ENCODE assay signal across 9 cellular contexts in genomic region chr15:67024998-67025368, GRCh38. TPM values are rescaled to one million over a fixed set of nuclear protein-coding genes. Genes with fewer than 3 reads are reported as not detected.
A peak's percentile ranks its signal among the peaks of the same experiment; 100 is the strongest.
DNase-seq lines count a peak whose midpoint lies in the region; ATAC-seq and FAIRE-seq lines count a peak whose summit lies in the region.
"Had no signal": no experiment of that assay in that cellular context is flagged by ENCODE, and none has a peak within 500 bp of the region (broad histone marks: within the 10 kb centered on the region; RNA-seq: fewer than 3 reads in every experiment).

No MANE protein-coding gene starts in this region.

- H3K36me3 Mint-ChIP-seq in activated CD4-positive, alpha-beta T cell treated with anti-CD3 and anti-CD28 coated beads, Interleukin-2, amount 10 ng/mL, durations not matched to agents 24 days and 14 days (ENCODE audit: low read depth): no peaks in the 10 kb centered on the region

- no peak for DNase-seq in activated CD4-positive, alpha-beta T cell treated with anti-CD3 and anti-CD28 coated beads, Interleukin-2, amount 10 ng/mL, durations not matched to agents 24 days and 14 days
- no peak for DNase-seq in activated CD4-positive, alpha-beta T cell treated with anti-CD3 and anti-CD28 coated beads for 4 hours
- no peak for DNase-seq in adipocyte (ENCODE audit: low read depth)
- DNase-seq in HTR-8/SVneo (ENCODE audit: insufficient read length, low spot score): no peak
- DNase-seq: NCI-H1436 had no signal

- H3K4me1 ChIP-seq in adipocyte (ENCODE audit: control insufficient read depth, insufficient read depth, low read length): peaks cover 42% of the 10 kb centered on the region

- no peak for FAIRE-seq in HTR-8/SVneo (lab: Jason Lieb, UNC)

- H3K9me3 Mint-ChIP-seq in activated CD4-positive, alpha-beta T cell treated with anti-CD3 and anti-CD28 coated beads, Interleukin-2, amount 10 ng/mL, durations not matched to agents 24 days and 14 days: no peaks in the 10 kb centered on the region

- no peaks in the 10 kb centered on the region for H3K9me3 ChIP-seq in adipocyte (ENCODE audit: control insufficient read depth, low read length)

- H3K4me1 Mint-ChIP-seq in activated CD4-positive, alpha-beta T cell treated with anti-CD3 and anti-CD28 coated beads, Interleukin-2, amount 10 ng/mL, durations not matched to agents 24 days and 14 days: peaks cover 28% of the 10 kb centered on the region

- H3K9ac ChIP-seq in adipocyte (ENCODE audit: low read length): peak overlapping the region; percentile 64

- ATAC-seq in GM18511 (IDR thresholded peaks at IDR 0.05; ENCODE audit: unreplicated experiment) (no peak), HG03135 (IDR thresholded peaks at IDR 0.05; ENCODE audit: unreplicated experiment) (no peak)

- intact Hi-C loops in activated CD4-positive, alpha-beta T cell treated with anti-CD3 and anti-CD28 coated beads, Interleukin-2, amount 10 ng/mL, durations not matched to agents 24 days and 14 days (cut with micrococcal nuclease): loop anchor here (1.0 to 5.0 kb wide), 5 partner anchors 14 to 216 kb away; partner anchors contain the start of gene SMAD3

- no peaks in the 10 kb centered on the region for H3K36me3 ChIP-seq in adipocyte (ENCODE audit: control insufficient read depth, insufficient read depth, low read length, severe bottlenecking)

- peak overlapping the region; percentile 64 for H3K27ac Mint-ChIP-seq in activated CD4-positive, alpha-beta T cell treated with anti-CD3 and anti-CD28 coated beads, Interleukin-2, amount 10 ng/mL, durations not matched to agents 24 days and 14 days

- peaks cover 2% of the 10 kb centered on the region for H3K27me3 Mint-ChIP-seq in activated CD4-positive, alpha-beta T cell treated with anti-CD3 and anti-CD28 coated beads, Interleukin-2, amount 10 ng/mL, durations not matched to agents 24 days and 14 days

- no peak overlapping the region for H3K4me3 ChIP-seq in adipocyte (ENCODE audit: low read length)

- H3K27ac ChIP-seq in layer of hippocampus (ENCODE audit: low read depth, low read length): peak overlapping the region; percentile 35
- H3K27ac ChIP-seq in temporal lobe (ENCODE audit: low read depth, low read length): peak overlapping the region; percentile 54

- H3K27me3 ChIP-seq in adipocyte (replicated peaks; ENCODE audit: control insufficient read depth, insufficient read depth, low read length): no peaks in the 10 kb centered on the region
- no peaks in the 10 kb centered on the region for H3K27me3 ChIP-seq in layer of hippocampus (ENCODE audit: control insufficient read depth, insufficient read depth, low read length)

- peak overlapping the region; percentile 49 for H3K4me3 Mint-ChIP-seq in activated CD4-positive, alpha-beta T cell treated with anti-CD3 and anti-CD28 coated beads, Interleukin-2, amount 10 ng/mL, durations not matched to agents 24 days and 14 days

RNA-seq across cellular contexts. Expression of gene SMAD3, which starts 40.4 kb away (rescaled TPM):
- 59.9 and 61.6 TPM in 2 replicates for total RNA-seq in activated CD4-positive, alpha-beta T cell treated with anti-CD3 and anti-CD28 coated beads, Interleukin-2, amount 10 ng/mL, durations not matched to agents 24 days and 14 days
- 3.4 TPM for total RNA-seq in temporal lobe

Comparison
In these comparisons a context has a peak if more than half of its experiments do, and no peak if none do; other contexts are left out.
1. RNA of gene SMAD3, which starts 40.4 kb away (total RNA-seq): 59.9 to 61.6 TPM in activated CD4-positive, alpha-beta T cell treated with anti-CD3 and anti-CD28 coated beads, Interleukin-2, amount 10 ng/mL, durations not matched to agents 24 days and 14 days; 3.4 TPM in temporal lobe (single experiment); every median in the first group is over 10 times any median in the second.